ENCODE assay signal across 18 cellular contexts in the genomic region with DNA sequence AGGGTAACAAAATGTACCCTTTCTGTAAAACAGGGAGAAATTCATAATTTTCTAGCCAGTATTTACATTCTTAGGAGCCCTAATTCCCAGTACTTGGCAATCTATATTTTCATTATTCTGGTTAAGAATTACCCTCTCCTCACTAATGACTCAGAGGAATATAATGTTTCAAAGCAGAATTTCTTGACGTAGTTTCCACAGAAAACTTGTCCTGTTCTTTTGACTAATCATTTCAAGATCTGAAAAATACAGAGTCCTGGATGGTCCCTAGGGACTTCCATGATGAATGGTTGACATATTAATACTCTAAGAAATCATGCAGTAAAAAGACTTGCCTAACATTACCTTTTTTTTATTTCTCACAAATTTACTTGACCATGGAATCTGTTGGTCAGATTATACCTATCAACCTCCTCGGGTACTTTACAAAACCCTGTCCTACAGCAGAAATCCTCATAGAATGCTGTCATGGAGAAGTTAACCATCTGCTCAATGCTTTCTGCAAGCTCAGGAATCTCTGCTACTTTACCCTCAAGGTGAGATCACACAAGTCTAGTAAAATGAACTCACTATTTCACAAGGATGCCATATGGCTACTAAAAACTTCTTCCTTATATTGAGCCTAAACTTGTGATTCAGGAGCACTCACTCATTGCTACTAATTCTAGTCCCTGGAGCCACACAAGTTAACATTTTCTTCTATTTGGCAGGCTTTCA.
A peak's percentile ranks its signal among the peaks of the same experiment; 100 is the strongest.
DNase-seq lines count a peak whose midpoint lies in the region; ATAC-seq and TF ChIP-seq lines count a peak whose summit lies in the region.
"Had no signal": no experiment of that assay in that cellular context is flagged by ENCODE, and none has a peak within 500 bp of the region (broad histone marks: within the 10 kb centered on the region; RNA-seq: fewer than 3 reads in every experiment).

No MANE protein-coding gene starts in this region.

- H3K27ac ChIP-seq in GM23248 (peak overlapping the region; percentile 2; the same call in 1 of the 2 replicates), ascending aorta (peak overlapping the region; percentile 13 to 58), thoracic aorta (peak overlapping the region; percentile 3 to 31), SJCRH30 (no peak overlapping the region)
- H3K27ac ChIP-seq: psoas muscle had no signal

- intact Hi-C loops in ascending aorta (cut with DNase I): loop anchor here (1.0 to 10.0 kb wide), 4 partner anchors 12 to 423 kb away; partner anchors contain the start of gene CNR1

- H3K36me3 ChIP-seq in GM23248 (ENCODE audit: low read depth) (no peaks in the 10 kb centered on the region), ascending aorta (no peaks in the 10 kb centered on the region), thoracic aorta (no peaks in the 10 kb centered on the region), SJCRH30 (no peaks in the 10 kb centered on the region)

- H4K20me1 ChIP-seq in GM23248 (ENCODE audit: insufficient read depth): no peaks in the 10 kb centered on the region

- H3K27me3 ChIP-seq in GM23248 (replicated peaks; ENCODE audit: insufficient read depth) (no peaks in the 10 kb centered on the region; the same call in 1 of the 2 replicates), ascending aorta (no peaks in the 10 kb centered on the region), thoracic aorta (replicated peaks; ENCODE audit: insufficient read depth) (no peaks in the 10 kb centered on the region), SJCRH30 (no peaks in the 10 kb centered on the region)

- DNase-seq in GM23248: peak; percentile 79
- DNase-seq in ascending aorta (ENCODE audit: low spot score in 2 of 2): no peak
- peak; percentile 93 for DNase-seq in fibroblast of the conjunctiva (ENCODE audit: low read depth)
- peak; percentile 13 for DNase-seq in thoracic aorta (ENCODE audit: low spot score)
- DNase-seq in SJCRH30: no peak
- no peak for DNase-seq in activated CD4-positive, CD25-positive, alpha-beta regulatory T cell treated with anti-CD3 and anti-CD28 coated beads, Interleukin-2, amount 50 U/mL, for 72 hours
- no peak for DNase-seq in NCI-H2029 (lab: John Stamatoyannopoulos, UW)
- DNase-seq: activated B cell treated with CpG ODN at 0.5 μM for 24 hours; activated gamma-delta T cell; DMS79 treated with DMSO at 0.1 percent for 48 hours; effector CD8-positive, alpha-beta T cell; naive thymus-derived CD8-positive, alpha-beta T cell; NCI-H1930; NCI-H774; psoas muscle; T-cell had no signal

- H3K4me1 ChIP-seq in GM23248 (ENCODE audit: insufficient read depth) (peaks cover 18% of the 10 kb centered on the region), ascending aorta (peaks cover 0 to 11% of the 10 kb centered on the region in 2 donors), thoracic aorta (ENCODE audit: control insufficient read depth in 1 of 2, low read depth in 2 of 2) (peaks cover 13 to 45% of the 10 kb centered on the region in 2 donors), SJCRH30 (no peaks in the 10 kb centered on the region; the same call in 1 of the 2 replicates)
- H3K4me1 ChIP-seq: psoas muscle had no signal

- no peak overlapping the region for H3K4me3 ChIP-seq in GM23248
- H3K4me3 ChIP-seq in ascending aorta: no peak overlapping the region
- no peak overlapping the region for H3K4me3 ChIP-seq in thoracic aorta
- no peak overlapping the region for H3K4me3 ChIP-seq in SJCRH30
- H3K4me3 ChIP-seq: lung, psoas muscle had no signal

- 25 to 30% methylated on average over 2 of the region's 2 CpGs for WGBS in GM23248 (ENCODE audit: low coverage in 1 of 2, low lambda C conversion rate in 2 of 2, missing lambda C conversion rate in 2 of 2), 2 experiments

- in situ Hi-C loops in GM23248 (cut with MboI): no loop called here

- no peaks in the 10 kb centered on the region for H3K9me3 ChIP-seq in GM23248 (ENCODE audit: low read depth)
- H3K9me3 ChIP-seq in ascending aorta: no peaks in the 10 kb centered on the region
- H3K9me3 ChIP-seq in thoracic aorta: no peaks in the 10 kb centered on the region
- H3K9me3 ChIP-seq in SJCRH30 (replicated peaks): no peaks in the 10 kb centered on the region
- H3K9me3 ChIP-seq: psoas muscle had no signal

- H3K4me2 ChIP-seq in GM23248 (ENCODE audit: unreplicated experiment): peak overlapping the region; percentile 56

- TF ChIP-seq CTCF in ascending aorta (IDR thresholded peaks at IDR 0.05) (no peak), thoracic aorta (IDR thresholded peaks at IDR 0.05) (no peak)

- H3K9ac ChIP-seq in GM23248: no peak overlapping the region

- ATAC-seq in thoracic aorta (ENCODE audit: insufficient number of reproducible peaks, low FRiP score, low read depth): peak; percentile 52
- ATAC-seq: naive thymus-derived CD8-positive, alpha-beta T cell; Panc1; psoas muscle; T-cell had no signal

- no peaks in the 10 kb centered on the region for H3K9me2 ChIP-seq in GM23248 (ENCODE audit: insufficient read depth)

- no peak overlapping the region for H2AFZ ChIP-seq in GM23248

- peaks cover 11% of the 10 kb centered on the region; the same call in 1 of the 2 replicates for H3F3A ChIP-seq in GM23248 (ENCODE audit: insufficient read depth)

- no peaks in the 10 kb centered on the region for H3K79me2 ChIP-seq in GM23248 (ENCODE audit: insufficient read depth)

Comparison
In these comparisons a context has a peak if more than half of its experiments do, and no peak if none do; other contexts are left out.
1. DNase-seq: peak in GM23248 (single experiment), fibroblast of the conjunctiva (single experiment) and thoracic aorta (single experiment); none in ascending aorta (0 of 2), SJCRH30 (0 of 2), activated CD4-positive, CD25-positive, alpha-beta regulatory T cell treated with anti-CD3 and anti-CD28 coated beads, Interleukin-2, amount 50 U/mL, for 72 hours (single experiment) and NCI-H2029 (single experiment).